35 cellular contexts compared by ENCODE assay signal in the genomic region with DNA sequence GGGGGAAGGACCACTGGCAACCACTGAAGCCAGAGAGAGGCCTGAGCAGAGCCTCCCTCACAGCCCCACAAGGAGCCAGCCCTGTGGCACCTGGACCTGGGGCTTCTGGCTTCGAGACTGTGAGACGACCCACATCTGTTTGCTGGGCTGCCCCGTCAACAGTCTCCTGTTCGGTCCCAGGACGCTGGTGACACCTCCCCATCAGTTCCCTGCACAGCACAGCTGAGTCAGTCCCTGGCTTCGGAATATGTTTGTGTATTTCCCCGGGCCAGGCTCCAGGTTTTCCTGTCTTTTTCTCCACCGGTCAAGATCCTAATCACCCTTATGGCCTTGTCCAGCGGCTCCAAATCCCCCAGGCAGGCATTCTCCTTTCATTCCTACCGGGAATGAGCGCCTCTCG. TPM values are rescaled to one million over a fixed set of nuclear protein-coding genes. Genes with fewer than 3 reads are reported as not detected.
"Had no signal": no experiment of that assay in that cellular context is flagged by ENCODE, and none has a peak within 500 bp of the region (broad histone marks: within the 10 kb centered on the region; RNA-seq: fewer than 3 reads in every experiment).

No MANE protein-coding gene starts in this region.

- H3K27ac ChIP-seq: adrenal gland, ascending aorta, brain microvascular endothelial cell, epithelial cell of prostate, esophagus squamous epithelium, gastroesophageal sphincter had no signal

- H3K27me3 ChIP-seq: adrenal gland, ascending aorta, brain microvascular endothelial cell had no signal

- DNase-seq: activated CD4-positive, alpha-beta memory T cell treated with anti-CD3 and anti-CD28 coated beads for 36 hours; activated CD4-positive, alpha-beta T cell treated with anti-CD3 and anti-CD28 coated beads for 36 hours; activated CD4-positive, alpha-beta T cell treated with anti-CD3 and anti-CD28 coated beads, Interleukin-2, amount 10 ng/mL, durations not matched to agents 24 days and 14 days; activated CD4-positive, CD25-positive, alpha-beta regulatory T cell; activated CD4-positive, CD25-positive, alpha-beta regulatory T cell treated with anti-CD3 and anti-CD28 coated beads, Interleukin-2, amount 50 U/mL, for 72 hours; activated CD8-positive, alpha-beta memory T cell treated with anti-CD3 and anti-CD28 coated beads, Interleukin-2, amount 10 ng/mL, durations not matched to agents 7 days and 5 days; activated CD8-positive, alpha-beta memory T cell treated with anti-CD3 and anti-CD28 coated beads, Interleukin-2, amount 50 U/mL, for 4 hours; activated CD8-positive, alpha-beta T cell treated with anti-CD3 and anti-CD28 coated beads, Interleukin-2, amount 10 ng/mL, durations not matched to agents 7 days and 5 days; activated effector memory CD4-positive, alpha-beta T cell treated with anti-CD3 and anti-CD28 coated beads, Interleukin-2, amount 50 U/mL, for 16 hours; activated naive CD4-positive, alpha-beta T cell treated with anti-CD3 and anti-CD28 coated beads for 36 hours; activated naive CD8-positive, alpha-beta T cell treated with anti-CD3 and anti-CD28 coated beads for 36 hours; activated naive CD8-positive, alpha-beta T cell treated with anti-CD3 and anti-CD28 coated beads, Interleukin-2, amount 50 U/mL, for 24 hours; activated T-cell treated with anti-CD3 and anti-CD28 coated beads, Interleukin-2, amount 50 U/mL, for 1 hour; activated T-cell treated with anti-CD3 and anti-CD28 coated beads, Interleukin-2, amount 50 U/mL, for 48 hours; adrenal gland; amygdala; brain microvascular endothelial cell; caudate nucleus; cortex of kidney; dermis blood vessel endothelial cell; effector CD4-positive, alpha-beta T cell; esophagus squamous epithelium; foreskin melanocyte; T-helper 2 cell had no signal

- H3K36me3 ChIP-seq: adrenal gland, ascending aorta, brain microvascular endothelial cell, esophagus squamous epithelium, gastroesophageal sphincter had no signal

- H3K4me1 ChIP-seq: adrenal gland, ascending aorta, esophagus squamous epithelium, gastroesophageal sphincter had no signal

- ATAC-seq: activated CD4-positive, alpha-beta T cell treated with anti-CD3 and anti-CD28 coated beads for 36 hours; activated CD8-positive, alpha-beta memory T cell treated with anti-CD3 and anti-CD28 coated beads, Interleukin-2, amount 10 ng/mL, durations not matched to agents 7 days and 5 days; activated CD8-positive, alpha-beta T cell treated with anti-CD3 and anti-CD28 coated beads, Interleukin-2, amount 10 ng/mL, durations not matched to agents 7 days and 5 days; activated naive CD8-positive, alpha-beta T cell treated with anti-CD3 and anti-CD28 coated beads, Interleukin-2, amount 50 U/mL, for 24 hours; gastroesophageal sphincter had no signal

- H3K4me3 ChIP-seq: adrenal gland, ascending aorta, esophagus squamous epithelium, gastroesophageal sphincter had no signal

- H3K9me3 ChIP-seq: adrenal gland, ascending aorta, esophagus squamous epithelium had no signal

RNA-seq across cellular contexts. Expression of gene SMOC2, which starts 46.4 kb away (rescaled TPM):
- total RNA-seq: activated CD4-positive, alpha-beta memory T cell treated with anti-CD3 and anti-CD28 coated beads for 36 hours; activated CD4-positive, alpha-beta T cell treated with anti-CD3 and anti-CD28 coated beads for 36 hours; activated CD4-positive, alpha-beta T cell treated with anti-CD3 and anti-CD28 coated beads, Interleukin-2, amount 10 ng/mL, durations not matched to agents 24 days and 14 days; activated CD8-positive, alpha-beta memory T cell treated with anti-CD3 and anti-CD28 coated beads for 36 hours; activated CD8-positive, alpha-beta memory T cell treated with anti-CD3 and anti-CD28 coated beads, Interleukin-2, amount 10 ng/mL, durations not matched to agents 7 days and 5 days; activated CD8-positive, alpha-beta T cell treated with anti-CD3 and anti-CD28 coated beads, Interleukin-2, amount 10 ng/mL, durations not matched to agents 7 days and 5 days; activated naive CD4-positive, alpha-beta T cell treated with anti-CD3 and anti-CD28 coated beads for 36 hours; activated naive CD8-positive, alpha-beta T cell treated with anti-CD3 and anti-CD28 coated beads for 36 hours; activated T-helper 1 cell treated with anti-CD3 and anti-CD28 coated beads, Interleukin-12 subunit alpha, Interleukin-12 subunit beta, Interleukin-2, Interleukin-4 antibody, amounts not matched to agents 30 ng/mL and 10 ng/mL and 1 ng/mL, durations not matched to agents 14 hours and 24 hours and 36 hours; activated T-helper 2 cell treated with anti-CD3 and anti-CD28 coated beads, Interferon-gamma antibody, Interleukin-2, Interleukin-4, amounts not matched to agents 10 μg/mL and 5 μg/mL and 100 μg/mL, durations not matched to agents 14 hours and 24 hours and 36 hours; dermis blood vessel endothelial cell; endothelial cell of umbilical vein; fibroblast of lung; fibroblast of villous mesenchyme; glomerular endothelial cell; T-helper 1 cell treated with Interleukin-12 subunit alpha and Interleukin-12 subunit beta and Interleukin-4 antibody, amounts not matched to agents 30 ng/mL and 1 ng/mL, for 36 hours had no signal
- polyA plus RNA-seq: endothelial cell of umbilical vein, fibroblast of lung had no signal
